ENCODE assay signal across 10 cellular contexts in the genomic region with DNA sequence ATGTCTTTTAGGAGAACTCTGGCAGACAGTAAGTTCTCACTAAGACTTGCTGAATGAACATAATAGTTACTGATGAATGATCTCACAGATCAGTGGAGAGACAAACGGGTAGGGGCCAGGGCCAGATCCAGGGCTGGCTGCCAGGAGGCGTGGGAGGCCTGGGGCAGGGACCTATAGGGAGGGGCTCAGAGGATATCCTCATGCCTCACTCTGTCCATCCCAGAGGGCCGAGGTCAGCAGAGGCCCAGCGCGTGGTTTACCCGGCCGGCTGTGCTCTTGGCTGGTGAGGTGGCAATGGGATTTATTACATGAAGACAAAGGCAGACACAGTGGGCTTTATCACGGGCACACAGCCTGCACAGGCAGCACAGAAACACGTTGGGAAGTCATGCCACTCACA.
DNase-seq lines count a peak whose midpoint lies in the region; ATAC-seq and TF ChIP-seq lines count a peak whose summit lies in the region.
"Had no signal": no experiment of that assay in that cellular context is flagged by ENCODE, and none has a peak within 500 bp of the region (broad histone marks: within the 10 kb centered on the region; RNA-seq: fewer than 3 reads in every experiment).

No MANE protein-coding gene starts in this region.

- H3K4me3 Mint-ChIP-seq in natural killer cell: peak overlapping the region; percentile 17
- H3K4me3 Mint-ChIP-seq in natural killer cell treated with Interleukin-12 subunit alpha and Interleukin-12 subunit beta and Interleukin-15 and Interleukin-18, amount 100 ng/mL, for 72 hours: no peak overlapping the region

- H3K27ac Mint-ChIP-seq in natural killer cell: peak overlapping the region; percentile 3 to 79
- no peak overlapping the region for H3K27ac Mint-ChIP-seq in natural killer cell treated with Interleukin-12 subunit alpha and Interleukin-12 subunit beta and Interleukin-15 and Interleukin-18, amount 100 ng/mL, for 72 hours

- intact Hi-C loops in natural killer cell (cut with micrococcal nuclease): no loop called here
- intact Hi-C loops in stomach (cut with DNase I; ENCODE audit: low total_unique reads): no loop called here

- H3K27ac ChIP-seq in stomach: peak overlapping the region in 1 of 5 donors; percentile 63
- H3K27ac ChIP-seq: thoracic aorta had no signal

- H3K9me3 Mint-ChIP-seq in natural killer cell: no peaks in the 10 kb centered on the region
- no peaks in the 10 kb centered on the region for H3K9me3 Mint-ChIP-seq in natural killer cell treated with Interleukin-12 subunit alpha and Interleukin-12 subunit beta and Interleukin-15 and Interleukin-18, amount 100 ng/mL, for 72 hours

- no peaks in the 10 kb centered on the region for H3K27me3 Mint-ChIP-seq in natural killer cell (ENCODE audit: low read depth in 2 of 2)
- no peaks in the 10 kb centered on the region for H3K27me3 Mint-ChIP-seq in natural killer cell treated with Interleukin-12 subunit alpha and Interleukin-12 subunit beta and Interleukin-15 and Interleukin-18, amount 100 ng/mL, for 72 hours

- H3K9me3 ChIP-seq in stomach (no peaks in the 10 kb centered on the region), HAP-1 (no peaks in the 10 kb centered on the region)
- H3K9me3 ChIP-seq: thoracic aorta had no signal

- no peak for ATAC-seq in natural killer cell
- ATAC-seq in natural killer cell treated with Interleukin-12 subunit alpha and Interleukin-12 subunit beta and Interleukin-15 and Interleukin-18, amount 100 ng/mL, for 72 hours: no peak
- ATAC-seq in GM18861 (IDR thresholded peaks at IDR 0.05; ENCODE audit: unreplicated experiment): no peak

- TF ChIP-seq CTCF in natural killer cell (IDR thresholded peaks at IDR 0.05): no peak
- no peak for TF ChIP-seq CTCF in stomach (IDR thresholded peaks at IDR 0.05)

- WGBS in stomach, 5 donors: 47 to 81% (median 71%) methylated on average over 9 of the region's 9 CpGs

- H3K36me3 ChIP-seq in stomach (no peaks in the 10 kb centered on the region), HAP-1 (replicated peaks) (no peaks in the 10 kb centered on the region)
- H3K36me3 ChIP-seq: thoracic aorta had no signal

- H3K4me3 ChIP-seq in stomach (no peak overlapping the region), HAP-1 (no peak overlapping the region)
- H3K4me3 ChIP-seq: thoracic aorta had no signal

- H3K4me1 Mint-ChIP-seq in natural killer cell: peaks cover 45 to 74% of the 10 kb centered on the region in 2 donors
- peaks cover 24 to 46% of the 10 kb centered on the region in 2 donors for H3K4me1 Mint-ChIP-seq in natural killer cell treated with Interleukin-12 subunit alpha and Interleukin-12 subunit beta and Interleukin-15 and Interleukin-18, amount 100 ng/mL, for 72 hours (ENCODE audit: low read depth in 2 of 2)

- no peaks in the 10 kb centered on the region for H3K36me3 Mint-ChIP-seq in natural killer cell
- H3K36me3 Mint-ChIP-seq in natural killer cell treated with Interleukin-12 subunit alpha and Interleukin-12 subunit beta and Interleukin-15 and Interleukin-18, amount 100 ng/mL, for 72 hours: no peaks in the 10 kb centered on the region

- TF ChIP-seq EP300 in stomach (IDR thresholded peaks at IDR 0.05): no peak

- in situ Hi-C loops in HAP-1 (cut with MboI; ENCODE audit: low sequenced_read_pairs): no loop called here

- DNase-seq in natural killer cell: no peak
- no peak for DNase-seq in natural killer cell treated with Interleukin-12 subunit alpha and Interleukin-12 subunit beta and Interleukin-15 and Interleukin-18, amount 100 ng/mL, for 72 hours (ENCODE audit: low spot score)
- peak; percentile 83 for DNase-seq in epidermal melanocyte (ENCODE audit: insufficient read length, low spot score)
- peak; percentile 86 for DNase-seq in myocyte (ENCODE audit: low read depth)
- no peak for DNase-seq in stomach
- DNase-seq in HAP-1 (ENCODE audit: low spot score in 2 of 2): no peak
- no peak for DNase-seq in DMS114 treated with DMSO at 0.1 percent for 48 hours (lab: John Stamatoyannopoulos, UW; ENCODE audit: unreplicated experiment)
- DNase-seq: H7 had no signal

- H3K27me3 ChIP-seq in stomach (no peaks in the 10 kb centered on the region), HAP-1 (ENCODE audit: low read depth) (no peaks in the 10 kb centered on the region)

- no peak for TF ChIP-seq POLR2A in stomach (IDR thresholded peaks at IDR 0.05)

- H3K4me1 ChIP-seq in stomach (peaks cover 27 to 84% (median 69%) of the 10 kb centered on the region in 4 donors), HAP-1 (no peaks in the 10 kb centered on the region)

Comparison
In these comparisons a context has a peak if more than half of its experiments do, and no peak if none do; other contexts are left out.
1. H3K27ac Mint-ChIP-seq: peak in natural killer cell (2 of 2); none in natural killer cell treated with Interleukin-12 subunit alpha and Interleukin-12 subunit beta and Interleukin-15 and Interleukin-18, amount 100 ng/mL, for 72 hours (0 of 2).
2. DNase-seq: peak in epidermal melanocyte (single experiment) and myocyte (single experiment); none in natural killer cell (single experiment), natural killer cell treated with Interleukin-12 subunit alpha and Interleukin-12 subunit beta and Interleukin-15 and Interleukin-18, amount 100 ng/mL, for 72 hours (single experiment), stomach (single experiment), HAP-1 (0 of 2) and DMS114 treated with DMSO at 0.1 percent for 48 hours (single experiment).